In genomic region chr5:6378128-6379023, GRCh38 we compare ENCODE assay signal across 1 cellular context.
TF ChIP-seq lines count a peak whose summit lies in the region.

A gene with protein sequence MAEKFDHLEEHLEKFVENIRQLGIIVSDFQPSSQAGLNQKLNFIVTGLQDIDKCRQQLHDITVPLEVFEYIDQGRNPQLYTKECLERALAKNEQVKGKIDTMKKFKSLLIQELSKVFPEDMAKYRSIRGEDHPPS (minus strand): TSS chr5:6378547. CDS start chr5:6378483, 64 bp downstream.

TF ChIP-seq in WTC11, 78 proteins besides CTCF, POLR2A, EP300 and RAD21 (continued from another document):
- TF ChIP-seq, protein P1, sequence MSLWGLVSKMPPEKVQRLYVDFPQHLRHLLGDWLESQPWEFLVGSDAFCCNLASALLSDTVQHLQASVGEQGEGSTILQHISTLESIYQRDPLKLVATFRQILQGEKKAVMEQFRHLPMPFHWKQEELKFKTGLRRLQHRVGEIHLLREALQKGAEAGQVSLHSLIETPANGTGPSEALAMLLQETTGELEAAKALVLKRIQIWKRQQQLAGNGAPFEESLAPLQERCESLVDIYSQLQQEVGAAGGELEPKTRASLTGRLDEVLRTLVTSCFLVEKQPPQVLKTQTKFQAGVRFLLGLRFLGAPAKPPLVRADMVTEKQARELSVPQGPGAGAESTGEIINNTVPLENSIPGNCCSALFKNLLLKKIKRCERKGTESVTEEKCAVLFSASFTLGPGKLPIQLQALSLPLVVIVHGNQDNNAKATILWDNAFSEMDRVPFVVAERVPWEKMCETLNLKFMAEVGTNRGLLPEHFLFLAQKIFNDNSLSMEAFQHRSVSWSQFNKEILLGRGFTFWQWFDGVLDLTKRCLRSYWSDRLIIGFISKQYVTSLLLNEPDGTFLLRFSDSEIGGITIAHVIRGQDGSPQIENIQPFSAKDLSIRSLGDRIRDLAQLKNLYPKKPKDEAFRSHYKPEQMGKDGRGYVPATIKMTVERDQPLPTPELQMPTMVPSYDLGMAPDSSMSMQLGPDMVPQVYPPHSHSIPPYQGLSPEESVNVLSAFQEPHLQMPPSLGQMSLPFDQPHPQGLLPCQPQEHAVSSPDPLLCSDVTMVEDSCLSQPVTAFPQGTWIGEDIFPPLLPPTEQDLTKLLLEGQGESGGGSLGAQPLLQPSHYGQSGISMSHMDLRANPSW (CRISPR knock-in tag; conservative IDR thresholded peaks at IDR 0.05; ENCODE audit: low read depth), result no peak
- TF ChIP-seq, protein P2, sequence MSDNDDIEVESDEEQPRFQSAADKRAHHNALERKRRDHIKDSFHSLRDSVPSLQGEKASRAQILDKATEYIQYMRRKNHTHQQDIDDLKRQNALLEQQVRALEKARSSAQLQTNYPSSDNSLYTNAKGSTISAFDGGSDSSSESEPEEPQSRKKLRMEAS (CRISPR knock-in tag; IDR thresholded peaks at IDR 0.05), result peak; percentile 67; the same call in 1 of the 2 replicates
- TF ChIP-seq ZNF121 (CRISPR knock-in tag; IDR thresholded peaks at IDR 0.05) (no peak), JUN (CRISPR knock-in tag; IDR thresholded peaks at IDR 0.05) (peak; percentile 72; the same call in 1 of the 2 replicates), MXD4 (CRISPR knock-in tag; IDR thresholded peaks at IDR 0.05; ENCODE audit: borderline replicate concordance) (no peak), ETV6 (CRISPR knock-in tag; IDR thresholded peaks at IDR 0.05) (peak; percentile 94), ZNF138 (CRISPR knock-in tag; conservative IDR thresholded peaks at IDR 0.05) (0 out of 2 replicates have a peak, but pooled peaks have one; percentile 54), CREM (CRISPR knock-in tag; IDR thresholded peaks at IDR 0.05) (0 out of 2 replicates have a peak, but pooled peaks have one; percentile 43), ELF4 (CRISPR knock-in tag; IDR thresholded peaks at IDR 0.05; ENCODE audit: low read depth) (no peak), RELA (CRISPR knock-in tag; IDR thresholded peaks at IDR 0.05; ENCODE audit: borderline replicate concordance) (no peak), ZNF232 (CRISPR knock-in tag; IDR thresholded peaks at IDR 0.05) (peak; percentile 61; the same call in 1 of the 2 replicates), ZBTB21 (CRISPR knock-in tag; IDR thresholded peaks at IDR 0.05; ENCODE audit: borderline replicate concordance) (peak; percentile 21; the same call in 1 of the 2 replicates), FOXP1 (CRISPR knock-in tag; IDR thresholded peaks at IDR 0.05; ENCODE audit: borderline replicate concordance) (0 out of 2 replicates have a peak, but pooled peaks have one; percentile 16)
- TF ChIP-seq, protein P3, sequence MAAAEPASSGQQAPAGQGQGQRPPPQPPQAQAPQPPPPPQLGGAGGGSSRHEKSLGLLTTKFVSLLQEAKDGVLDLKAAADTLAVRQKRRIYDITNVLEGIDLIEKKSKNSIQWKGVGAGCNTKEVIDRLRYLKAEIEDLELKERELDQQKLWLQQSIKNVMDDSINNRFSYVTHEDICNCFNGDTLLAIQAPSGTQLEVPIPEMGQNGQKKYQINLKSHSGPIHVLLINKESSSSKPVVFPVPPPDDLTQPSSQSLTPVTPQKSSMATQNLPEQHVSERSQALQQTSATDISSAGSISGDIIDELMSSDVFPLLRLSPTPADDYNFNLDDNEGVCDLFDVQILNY (CRISPR knock-in tag; IDR thresholded peaks at IDR 0.05), result peak; percentile 78
